In genomic region chr2:223169830-223170605, GRCh38 we compare ENCODE assay signal across 18 cellular contexts.
DNase-seq lines count a peak whose midpoint lies in the region; ATAC-seq lines count a peak whose summit lies in the region.
"Had no signal": no experiment of that assay in that cellular context is flagged by ENCODE, and none has a peak within 500 bp of the region (broad histone marks: within the 10 kb centered on the region; RNA-seq: fewer than 3 reads in every experiment).

No MANE protein-coding gene starts in this region.

- no peaks in the 10 kb centered on the region for H3K36me3 ChIP-seq in neuronal stem cell (replicated peaks in 1 of 2; ENCODE audit: control insufficient read depth in 2 of 2, insufficient read depth in 2 of 2, low read length in 2 of 2)
- H3K36me3 ChIP-seq: tibial artery had no signal

- peaks cover 0 to 3% (median 0%) of the 10 kb centered on the region in 3 experiments for H3K27me3 ChIP-seq in neuronal stem cell (ENCODE audit: control insufficient read depth in 3 of 3, insufficient read depth in 3 of 3, low read depth in 1 of 3, low read length in 3 of 3)
- H3K27me3 ChIP-seq: tibial artery had no signal

- no peaks in the 10 kb centered on the region for H3K79me1 ChIP-seq in neuronal stem cell (ENCODE audit: low read depth, low read length)

- no peak overlapping the region for H3K18ac ChIP-seq in neuronal stem cell (ENCODE audit: low read length)

- no peak overlapping the region for H2AK5ac ChIP-seq in neuronal stem cell (ENCODE audit: low read depth, low read length)

- no peak overlapping the region for H2BK12ac ChIP-seq in neuronal stem cell (ENCODE audit: low read length)

- no peak overlapping the region for H2BK120ac ChIP-seq in neuronal stem cell (ENCODE audit: low read depth, low read length)

- no peak overlapping the region for H4K91ac ChIP-seq in neuronal stem cell (ENCODE audit: low read depth, low read length, poor library complexity)

- H4K8ac ChIP-seq in neuronal stem cell (ENCODE audit: low read depth, low read length): no peak overlapping the region

- no peak overlapping the region for H3K4ac ChIP-seq in neuronal stem cell (ENCODE audit: low read length)

- H3K27ac ChIP-seq in neuronal stem cell (replicated peaks; ENCODE audit: low read length): no peak overlapping the region
- H3K27ac ChIP-seq: tibial artery had no signal

- no peaks in the 10 kb centered on the region for H3K4me1 ChIP-seq in neuronal stem cell (ENCODE audit: control insufficient read depth in 2 of 2, insufficient read depth in 1 of 2, low read depth in 1 of 2, low read length in 2 of 2)
- H3K4me1 ChIP-seq: tibial artery had no signal

- no peaks in the 10 kb centered on the region for H3K9me3 ChIP-seq in neuronal stem cell (replicated peaks in 1 of 2; ENCODE audit: control insufficient read depth in 2 of 2, insufficient read depth in 1 of 2, low read depth in 1 of 2, low read length in 2 of 2)
- H3K9me3 ChIP-seq: tibial artery had no signal

- no peak overlapping the region for H3K14ac ChIP-seq in neuronal stem cell (ENCODE audit: low read length)

- no peak overlapping the region for H3K4me2 ChIP-seq in neuronal stem cell (ENCODE audit: insufficient read depth, low read length, poor library complexity, severe bottlenecking)

- no peak overlapping the region for H2BK5ac ChIP-seq in neuronal stem cell (ENCODE audit: low read length)

- no peak overlapping the region for H3K23ac ChIP-seq in neuronal stem cell (ENCODE audit: low read depth, low read length, poor library complexity)

- H3K4me3 ChIP-seq in neuronal stem cell (ENCODE audit: low read length in 2 of 2): no peak overlapping the region
- H3K4me3 ChIP-seq: tibial artery had no signal

- no peak overlapping the region for H2BK15ac ChIP-seq in neuronal stem cell (ENCODE audit: low read length)

- no peak overlapping the region for H2AFZ ChIP-seq in neuronal stem cell (ENCODE audit: low read length)

- no CpG with 5 or more reads among the region's 6 CpGs for whole genome bisulfite sequencing in neuronal stem cell (ENCODE audit: extremely low coverage in 2 of 2, insufficient read length in 2 of 2, insufficient replicate concordance in 1 of 2), 2 donors

- ATAC-seq in GM18858 (IDR thresholded peaks at IDR 0.05; ENCODE audit: unreplicated experiment) (peak; percentile 75), GM21381 (IDR thresholded peaks at IDR 0.05; ENCODE audit: unreplicated experiment) (peak; percentile 68), HG03196 (IDR thresholded peaks at IDR 0.05; ENCODE audit: unreplicated experiment) (peak; percentile 77), GM19023 (IDR thresholded peaks at IDR 0.05; ENCODE audit: unreplicated experiment) (no peak), HG02870 (IDR thresholded peaks at IDR 0.05; ENCODE audit: unreplicated experiment) (no peak)
- ATAC-seq: stimulated activated effector memory CD8-positive, alpha-beta T cell treated with anti-CD3 and anti-CD28 coated beads, Interleukin-12 subunit alpha, Interleukin-12 subunit beta, amount 100 ng/mL, for 72 hours had no signal

- DNase-seq in foreskin melanocyte (peak; percentile 30), neuronal stem cell (ENCODE audit: low spot score) (no peak), NCI-H1930 (lab: John Stamatoyannopoulos, UW) (no peak)
- DNase-seq: activated CD4-positive, alpha-beta T cell treated with anti-CD3 and anti-CD28 coated beads for 4 hours; activated CD8-positive, alpha-beta memory T cell treated with anti-CD3 and anti-CD28 coated beads, Interleukin-2, amount 50 U/mL, for 48 hours; activated naive CD4-positive, alpha-beta T cell treated with anti-CD3 and anti-CD28 coated beads for 36 hours; Calu3; GF-D8; head of caudate nucleus; islet precursor cell; NCI-H2081 treated with DMSO at 0.1 percent for 48 hours; tibial artery had no signal

- H3K9ac ChIP-seq in neuronal stem cell (ENCODE audit: low read depth, low read length, poor library complexity): no peak overlapping the region

Comparison
In these comparisons a context has a peak if more than half of its experiments do, and no peak if none do; other contexts are left out.
1. ATAC-seq: peak in GM18858 (single experiment), GM21381 (single experiment) and HG03196 (single experiment); none in GM19023 (single experiment) and HG02870 (single experiment).